In the genomic region with DNA sequence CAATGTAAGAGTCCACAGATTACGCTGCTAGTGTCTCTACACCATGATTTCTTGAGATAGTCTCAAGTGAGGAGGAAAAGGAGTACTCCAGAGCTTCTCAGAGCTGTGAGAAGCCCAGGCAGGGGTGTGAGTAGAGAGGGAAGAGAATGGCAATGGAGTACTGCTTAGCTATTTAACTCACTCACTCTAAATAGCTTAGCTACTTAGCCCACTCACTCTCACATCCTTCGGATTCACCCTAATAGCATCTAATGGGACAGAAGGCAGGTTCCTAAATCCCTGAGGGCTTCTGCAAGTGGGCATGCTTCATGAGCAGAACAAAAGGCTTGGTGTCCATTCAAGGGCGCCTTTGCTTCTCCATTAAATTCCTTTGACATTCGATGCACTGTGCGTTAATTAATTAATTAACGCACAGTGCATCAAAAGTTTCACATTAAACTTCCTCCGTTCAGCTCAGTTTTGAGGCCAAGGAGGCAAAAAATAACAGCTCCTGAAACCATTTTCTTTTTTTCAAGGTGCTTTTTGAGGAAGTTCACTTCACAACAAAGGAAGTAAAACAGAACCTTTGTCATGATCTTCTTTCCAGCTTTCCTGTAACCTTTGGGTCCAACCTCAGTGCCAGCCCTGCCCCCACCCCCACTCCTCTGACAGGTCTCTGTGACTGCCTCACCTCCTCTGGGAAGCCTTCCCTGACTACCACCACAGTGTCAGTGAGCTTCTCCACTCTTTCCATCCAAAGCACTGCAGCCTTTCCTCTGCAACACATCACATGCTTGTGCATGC, we compare ENCODE assay signal across 23 cellular contexts.
DNase-seq lines count a peak whose midpoint lies in the region; ATAC-seq and TF ChIP-seq lines count a peak whose summit lies in the region.
"Had no signal": no experiment of that assay in that cellular context is flagged by ENCODE, and none has a peak within 500 bp of the region (broad histone marks: within the 10 kb centered on the region; RNA-seq: fewer than 3 reads in every experiment).

No MANE protein-coding gene starts in this region.

- TF ChIP-seq CTCF in WERI-Rb-1 (IDR thresholded peaks at IDR 0.05; ENCODE audit: low read depth, low read length): no peak

- CTCF ChIA-PET in activated CD4-positive, alpha-beta T cell treated with anti-CD3 and anti-CD28 coated beads for 36 hours (lab: Charles Lee): interaction anchor here (2.5 kb wide), 1 partner anchor 31 kb away, joined by 7 read pairs; no protein-coding TSS in a partner anchor
- CTCF ChIA-PET in activated CD4-positive, alpha-beta memory T cell treated with anti-CD3 and anti-CD28 coated beads, Interleukin-2, amount 10 ng/mL, durations not matched to agents 7 days and 5 days (lab: Charles Lee): no interaction called here

- no peaks in the 10 kb centered on the region for H3K9me3 Mint-ChIP-seq in activated CD4-positive, alpha-beta T cell treated with anti-CD3 and anti-CD28 coated beads for 36 hours (ENCODE audit: low read depth)
- no peaks in the 10 kb centered on the region for H3K9me3 Mint-ChIP-seq in IgD-negative memory B cell
- H3K9me3 Mint-ChIP-seq in stimulated activated memory B cell treated with anti-CD40 and anti-IgM and Interleukin-4, amounts not matched to agents 10 μg/mL and 1 μg/mL and 100 μg/mL, for 72 hours: peaks cover 4% of the 10 kb centered on the region
- H3K9me3 Mint-ChIP-seq in activated CD4-positive, alpha-beta memory T cell treated with anti-CD3 and anti-CD28 coated beads, Interleukin-2, amount 10 ng/mL, durations not matched to agents 7 days and 5 days: no peaks in the 10 kb centered on the region
- H3K9me3 Mint-ChIP-seq: endodermal cell had no signal

- no peaks in the 10 kb centered on the region for H3K36me3 ChIP-seq in WERI-Rb-1
- H3K36me3 ChIP-seq: BE2C, transverse colon had no signal

- POLR2A ChIA-PET in activated CD4-positive, alpha-beta T cell treated with anti-CD3 and anti-CD28 coated beads for 36 hours (lab: Charles Lee): no interaction called here
- POLR2A ChIA-PET in activated CD4-positive, alpha-beta memory T cell treated with anti-CD3 and anti-CD28 coated beads, Interleukin-2, amount 10 ng/mL, durations not matched to agents 7 days and 5 days (lab: Charles Lee): no interaction called here

- H3K27me3 Mint-ChIP-seq in activated CD4-positive, alpha-beta T cell treated with anti-CD3 and anti-CD28 coated beads for 36 hours: peaks cover 12% of the 10 kb centered on the region
- no peaks in the 10 kb centered on the region for H3K27me3 Mint-ChIP-seq in IgD-negative memory B cell
- no peaks in the 10 kb centered on the region for H3K27me3 Mint-ChIP-seq in stimulated activated memory B cell treated with anti-CD40 and anti-IgM and Interleukin-4, amounts not matched to agents 10 μg/mL and 1 μg/mL and 100 μg/mL, for 72 hours
- H3K27me3 Mint-ChIP-seq in activated CD4-positive, alpha-beta memory T cell treated with anti-CD3 and anti-CD28 coated beads, Interleukin-2, amount 10 ng/mL, durations not matched to agents 7 days and 5 days: peaks cover 6% of the 10 kb centered on the region

- H3K4me3 Mint-ChIP-seq in activated CD4-positive, alpha-beta T cell treated with anti-CD3 and anti-CD28 coated beads for 36 hours: no peak overlapping the region
- peak overlapping the region in 2 of 4 donors; percentile 39 to 64 for H3K4me3 Mint-ChIP-seq in IgD-negative memory B cell
- peak overlapping the region; percentile 10 for H3K4me3 Mint-ChIP-seq in stimulated activated memory B cell treated with anti-CD40 and anti-IgM and Interleukin-4, amounts not matched to agents 10 μg/mL and 1 μg/mL and 100 μg/mL, for 72 hours
- H3K4me3 Mint-ChIP-seq in activated CD4-positive, alpha-beta memory T cell treated with anti-CD3 and anti-CD28 coated beads, Interleukin-2, amount 10 ng/mL, durations not matched to agents 7 days and 5 days: no peak overlapping the region
- H3K4me3 Mint-ChIP-seq: endodermal cell, T-helper 17 cell had no signal

- no peak overlapping the region for H3K4me3 ChIP-seq in WERI-Rb-1 (ENCODE audit: low read depth, low read length)
- H3K4me3 ChIP-seq: coronary artery, SK-N-MC, smooth muscle cell, transverse colon had no signal

- H3K27me3 ChIP-seq in WERI-Rb-1 (ENCODE audit: insufficient read depth, low read depth, severe bottlenecking): no peaks in the 10 kb centered on the region
- H3K27me3 ChIP-seq: BE2C, transverse colon had no signal

- intact Hi-C loops in activated CD4-positive, alpha-beta T cell treated with anti-CD3 and anti-CD28 coated beads for 36 hours (cut with DNase I, micrococcal nuclease): no loop called here

- no peak overlapping the region for H3K27ac Mint-ChIP-seq in activated CD4-positive, alpha-beta T cell treated with anti-CD3 and anti-CD28 coated beads for 36 hours
- peak overlapping the region in 2 of 3 donors; percentile 10 to 87 for H3K27ac Mint-ChIP-seq in IgD-negative memory B cell
- peak overlapping the region; percentile 97 for H3K27ac Mint-ChIP-seq in stimulated activated memory B cell treated with anti-CD40 and anti-IgM and Interleukin-4, amounts not matched to agents 10 μg/mL and 1 μg/mL and 100 μg/mL, for 72 hours
- no peak overlapping the region for H3K27ac Mint-ChIP-seq in activated CD4-positive, alpha-beta memory T cell treated with anti-CD3 and anti-CD28 coated beads, Interleukin-2, amount 10 ng/mL, durations not matched to agents 7 days and 5 days
- H3K27ac Mint-ChIP-seq: endodermal cell, T-helper 17 cell had no signal

- H3K27ac ChIP-seq in WERI-Rb-1: no peak overlapping the region
- H3K27ac ChIP-seq: coronary artery, RWPE1, SK-N-MC, transverse colon had no signal

- H3K4me1 Mint-ChIP-seq in activated CD4-positive, alpha-beta T cell treated with anti-CD3 and anti-CD28 coated beads for 36 hours: peaks cover 6% of the 10 kb centered on the region
- peaks cover 24 to 31% (median 31%) of the 10 kb centered on the region in 3 donors for H3K4me1 Mint-ChIP-seq in IgD-negative memory B cell
- peaks cover 56% of the 10 kb centered on the region for H3K4me1 Mint-ChIP-seq in stimulated activated memory B cell treated with anti-CD40 and anti-IgM and Interleukin-4, amounts not matched to agents 10 μg/mL and 1 μg/mL and 100 μg/mL, for 72 hours
- H3K4me1 Mint-ChIP-seq in activated CD4-positive, alpha-beta memory T cell treated with anti-CD3 and anti-CD28 coated beads, Interleukin-2, amount 10 ng/mL, durations not matched to agents 7 days and 5 days: peaks cover 1% of the 10 kb centered on the region

- DNase-seq in activated CD4-positive, alpha-beta T cell treated with anti-CD3 and anti-CD28 coated beads for 36 hours: peak; percentile 14
- no peak for DNase-seq in activated CD4-positive, alpha-beta T cell treated with anti-CD3 and anti-CD28 coated beads for 48 hours
- DNase-seq in WERI-Rb-1 (peak; percentile 31), iPS-NIHi11 (ENCODE audit: low spot score) (no peak), HPDE6-E6E7 (ENCODE audit: extremely low spot score) (no peak)
- no peak for DNase-seq in activated CD4-positive, alpha-beta memory T cell treated with anti-CD3 and anti-CD28 coated beads, Interleukin-2, amount 10 ng/mL, durations not matched to agents 7 days and 5 days
- DNase-seq: activated gamma-delta T cell treated with Interleukin-2 at 50 U/mL for 16 hours; amniotic stem cell; BE2C; EL; endodermal cell; NCI-H1105 treated with DMSO at 0.1 percent for 48 hours; NCI-H2029 treated with DMSO at 0.1 percent for 48 hours; NCI-H446 treated with DMSO at 0.1 percent for 48 hours; stimulated activated naive CD4-positive, alpha-beta T cell treated with Interleukin-2 at 50 U/mL for 16 hours; T-helper 17 cell; transverse colon had no signal

- no peaks in the 10 kb centered on the region for H3K36me3 Mint-ChIP-seq in activated CD4-positive, alpha-beta T cell treated with anti-CD3 and anti-CD28 coated beads for 36 hours (ENCODE audit: low read depth)
- no peaks in the 10 kb centered on the region for H3K36me3 Mint-ChIP-seq in IgD-negative memory B cell
- H3K36me3 Mint-ChIP-seq in stimulated activated memory B cell treated with anti-CD40 and anti-IgM and Interleukin-4, amounts not matched to agents 10 μg/mL and 1 μg/mL and 100 μg/mL, for 72 hours: peaks cover 7% of the 10 kb centered on the region
- no peaks in the 10 kb centered on the region for H3K36me3 Mint-ChIP-seq in activated CD4-positive, alpha-beta memory T cell treated with anti-CD3 and anti-CD28 coated beads, Interleukin-2, amount 10 ng/mL, durations not matched to agents 7 days and 5 days (ENCODE audit: low read depth)

- H3K9me3 ChIP-seq in WERI-Rb-1 (ENCODE audit: severe bottlenecking): no peaks in the 10 kb centered on the region
- H3K9me3 ChIP-seq: BE2C, transverse colon had no signal

- peak; percentile 31 for ATAC-seq in activated CD4-positive, alpha-beta T cell treated with anti-CD3 and anti-CD28 coated beads for 36 hours
- peak; percentile 59 for ATAC-seq in stimulated activated memory B cell treated with anti-CD40 and anti-IgM and Interleukin-4, amounts not matched to agents 10 μg/mL and 1 μg/mL and 100 μg/mL, for 72 hours
- ATAC-seq: T-helper 17 cell had no signal

Comparison
In these comparisons a context has a peak if more than half of its experiments do, and no peak if none do; other contexts are left out.
1. DNase-seq: peak in activated CD4-positive, alpha-beta T cell treated with anti-CD3 and anti-CD28 coated beads for 36 hours (single experiment) and WERI-Rb-1 (single experiment); none in activated CD4-positive, alpha-beta T cell treated with anti-CD3 and anti-CD28 coated beads for 48 hours (single experiment), iPS-NIHi11 (single experiment), activated CD4-positive, alpha-beta memory T cell treated with anti-CD3 and anti-CD28 coated beads, Interleukin-2, amount 10 ng/mL, durations not matched to agents 7 days and 5 days (single experiment) and HPDE6-E6E7 (single experiment).
2. H3K27ac Mint-ChIP-seq: peak in IgD-negative memory B cell (2 of 3) and stimulated activated memory B cell treated with anti-CD40 and anti-IgM and Interleukin-4, amounts not matched to agents 10 μg/mL and 1 μg/mL and 100 μg/mL, for 72 hours (single experiment); none in activated CD4-positive, alpha-beta T cell treated with anti-CD3 and anti-CD28 coated beads for 36 hours (single experiment) and activated CD4-positive, alpha-beta memory T cell treated with anti-CD3 and anti-CD28 coated beads, Interleukin-2, amount 10 ng/mL, durations not matched to agents 7 days and 5 days (single experiment).